ENCODE assay signal across 1 cellular context in genomic region chr9:96031366-96031824, GRCh38.
TF ChIP-seq lines count a peak whose summit lies in the region.

No MANE protein-coding gene starts in this region.

TF ChIP-seq in liver, 16 proteins besides CTCF, POLR2A, EP300 and RAD21 (continued from another document):
- TF ChIP-seq, protein P1, sequence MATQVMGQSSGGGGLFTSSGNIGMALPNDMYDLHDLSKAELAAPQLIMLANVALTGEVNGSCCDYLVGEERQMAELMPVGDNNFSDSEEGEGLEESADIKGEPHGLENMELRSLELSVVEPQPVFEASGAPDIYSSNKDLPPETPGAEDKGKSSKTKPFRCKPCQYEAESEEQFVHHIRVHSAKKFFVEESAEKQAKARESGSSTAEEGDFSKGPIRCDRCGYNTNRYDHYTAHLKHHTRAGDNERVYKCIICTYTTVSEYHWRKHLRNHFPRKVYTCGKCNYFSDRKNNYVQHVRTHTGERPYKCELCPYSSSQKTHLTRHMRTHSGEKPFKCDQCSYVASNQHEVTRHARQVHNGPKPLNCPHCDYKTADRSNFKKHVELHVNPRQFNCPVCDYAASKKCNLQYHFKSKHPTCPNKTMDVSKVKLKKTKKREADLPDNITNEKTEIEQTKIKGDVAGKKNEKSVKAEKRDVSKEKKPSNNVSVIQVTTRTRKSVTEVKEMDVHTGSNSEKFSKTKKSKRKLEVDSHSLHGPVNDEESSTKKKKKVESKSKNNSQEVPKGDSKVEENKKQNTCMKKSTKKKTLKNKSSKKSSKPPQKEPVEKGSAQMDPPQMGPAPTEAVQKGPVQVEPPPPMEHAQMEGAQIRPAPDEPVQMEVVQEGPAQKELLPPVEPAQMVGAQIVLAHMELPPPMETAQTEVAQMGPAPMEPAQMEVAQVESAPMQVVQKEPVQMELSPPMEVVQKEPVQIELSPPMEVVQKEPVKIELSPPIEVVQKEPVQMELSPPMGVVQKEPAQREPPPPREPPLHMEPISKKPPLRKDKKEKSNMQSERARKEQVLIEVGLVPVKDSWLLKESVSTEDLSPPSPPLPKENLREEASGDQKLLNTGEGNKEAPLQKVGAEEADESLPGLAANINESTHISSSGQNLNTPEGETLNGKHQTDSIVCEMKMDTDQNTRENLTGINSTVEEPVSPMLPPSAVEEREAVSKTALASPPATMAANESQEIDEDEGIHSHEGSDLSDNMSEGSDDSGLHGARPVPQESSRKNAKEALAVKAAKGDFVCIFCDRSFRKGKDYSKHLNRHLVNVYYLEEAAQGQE (IDR thresholded peaks at IDR 0.05), result peak; percentile 80
- TF ChIP-seq SP1 (IDR thresholded peaks at IDR 0.05), result peak; percentile 93
- peak; percentile 87 for TF ChIP-seq FOXA2 (IDR thresholded peaks at IDR 0.05)
- TF ChIP-seq JUND (IDR thresholded peaks at IDR 0.05), result peak; percentile 81 to 82
- TF ChIP-seq, protein P2, sequence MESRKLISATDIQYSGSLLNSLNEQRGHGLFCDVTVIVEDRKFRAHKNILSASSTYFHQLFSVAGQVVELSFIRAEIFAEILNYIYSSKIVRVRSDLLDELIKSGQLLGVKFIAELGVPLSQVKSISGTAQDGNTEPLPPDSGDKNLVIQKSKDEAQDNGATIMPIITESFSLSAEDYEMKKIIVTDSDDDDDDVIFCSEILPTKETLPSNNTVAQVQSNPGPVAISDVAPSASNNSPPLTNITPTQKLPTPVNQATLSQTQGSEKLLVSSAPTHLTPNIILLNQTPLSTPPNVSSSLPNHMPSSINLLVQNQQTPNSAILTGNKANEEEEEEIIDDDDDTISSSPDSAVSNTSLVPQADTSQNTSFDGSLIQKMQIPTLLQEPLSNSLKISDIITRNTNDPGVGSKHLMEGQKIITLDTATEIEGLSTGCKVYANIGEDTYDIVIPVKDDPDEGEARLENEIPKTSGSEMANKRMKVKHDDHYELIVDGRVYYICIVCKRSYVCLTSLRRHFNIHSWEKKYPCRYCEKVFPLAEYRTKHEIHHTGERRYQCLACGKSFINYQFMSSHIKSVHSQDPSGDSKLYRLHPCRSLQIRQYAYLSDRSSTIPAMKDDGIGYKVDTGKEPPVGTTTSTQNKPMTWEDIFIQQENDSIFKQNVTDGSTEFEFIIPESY (IDR thresholded peaks at IDR 0.05), result peak; percentile 96
- peak; percentile 86 to 94 for TF ChIP-seq RXRA (IDR thresholded peaks at IDR 0.05)
